In genomic region chr5:42392917-42393316, GRCh38 we compare ENCODE assay signal across 28 cellular contexts. TPM values are rescaled to one million over a fixed set of nuclear protein-coding genes. Genes with fewer than 3 reads are reported as not detected.
A peak's percentile ranks its signal among the peaks of the same experiment; 100 is the strongest.
DNase-seq lines count a peak whose midpoint lies in the region; ATAC-seq, FAIRE-seq and TF ChIP-seq lines count a peak whose summit lies in the region.
"Had no signal": no experiment of that assay in that cellular context is flagged by ENCODE, and none has a peak within 500 bp of the region (broad histone marks: within the 10 kb centered on the region; RNA-seq: fewer than 3 reads in every experiment).

No MANE protein-coding gene starts in this region.

- H3K4me1 ChIP-seq in A549, result no peaks in the 10 kb centered on the region
- H3K4me1 ChIP-seq in K562 (replicated peaks in 1 of 2; ENCODE audit: control insufficient read depth in 2 of 2, insufficient read depth in 2 of 2, low read length in 2 of 2), result no peaks in the 10 kb centered on the region
- H3K4me1 ChIP-seq: BE2C, BLaER1 had no signal

- TF ChIP-seq CTCF in A549 (IDR thresholded peaks at IDR 0.05), result no peak
- no peak for TF ChIP-seq CTCF in K562 (IDR thresholded peaks at IDR 0.05 in 2 of 3, conservative IDR thresholded peaks at IDR 0.05 in 1 of 3; ENCODE audit: insufficient read depth in 2 of 3, low read depth in 1 of 3, low read length in 3 of 3)

- H3K4me3 ChIP-seq in A549 (no peak overlapping the region), K562 (no peak overlapping the region)
- H3K4me3 ChIP-seq: BLaER1, GM12878 had no signal

- no peak overlapping the region for H3K9ac ChIP-seq in K562 (ENCODE audit: insufficient read depth in 1 of 2, low read depth in 2 of 2, low read length in 2 of 2)
- H3K9ac ChIP-seq: BLaER1 had no signal

- peak; percentile 3 for DNase-seq in activated CD4-positive, alpha-beta T cell treated with anti-CD3 and anti-CD28 coated beads, Interleukin-2, amount 10 ng/mL, durations not matched to agents 24 days and 14 days
- DNase-seq in activated CD4-positive, alpha-beta T cell treated with anti-CD3 and anti-CD28 coated beads for 36 hours, result no peak
- DNase-seq in A549 (ENCODE audit: low read depth in 1 of 2, low spot score in 1 of 2) (no peak), K562 (ENCODE audit: extremely low read depth in 1 of 4, low spot score in 3 of 4) (no peak)
- DNase-seq: ACHN; BE2C; C1 segment of cervical spinal cord; CD4-positive, alpha-beta memory T cell; CD4-positive, CD25-positive, alpha-beta regulatory T cell; CD8-positive, alpha-beta memory T cell; COR-L47; DMS 273 treated with DMSO at 0.1 percent for 48 hours; DMS153; DMS53; DMS79; DND-41; EL; GDM1 had no signal

- H3K9me3 ChIP-seq in A549 (no peaks in the 10 kb centered on the region), K562 (replicated peaks; ENCODE audit: control insufficient read depth, insufficient read depth, low read depth, low read length) (no peaks in the 10 kb centered on the region)
- H3K9me3 ChIP-seq: BE2C had no signal

- no peak for FAIRE-seq in A549 (lab: Jason Lieb, UNC)
- FAIRE-seq in K562 (lab: Jason Lieb, UNC), result no peak
- FAIRE-seq: GM12878, GM12892, GM18507 had no signal

- no peaks in the 10 kb centered on the region for H3K4me1 Mint-ChIP-seq in activated CD4-positive, alpha-beta T cell treated with anti-CD3 and anti-CD28 coated beads, Interleukin-2, amount 10 ng/mL, durations not matched to agents 24 days and 14 days
- no peaks in the 10 kb centered on the region for H3K4me1 Mint-ChIP-seq in activated CD4-positive, alpha-beta T cell treated with anti-CD3 and anti-CD28 coated beads for 36 hours
- H3K4me1 Mint-ChIP-seq: CD14-positive monocyte; CD4-positive, alpha-beta memory T cell; CD4-positive, CD25-positive, alpha-beta regulatory T cell; CD8-positive, alpha-beta memory T cell had no signal

- in situ Hi-C loops in K562 (cut with MboI), result no loop called here

- H3K4me2 ChIP-seq in A549 (no peak overlapping the region), K562 (ENCODE audit: insufficient read depth, low read length) (no peak overlapping the region)
- H3K4me2 ChIP-seq: BLaER1 had no signal

- WGBS in A549 (ENCODE audit: missing lambda C conversion rate), result 6% methylated on average over 2 of the region's 2 CpGs
- 5% methylated on average over 2 of the region's 2 CpGs for WGBS in K562 (ENCODE audit: insufficient coverage, low coverage, missing lambda C conversion rate)

- H4K20me1 ChIP-seq in K562 (replicated peaks; ENCODE audit: control insufficient read depth, insufficient read depth, low read length), result no peaks in the 10 kb centered on the region
- H4K20me1 ChIP-seq: BLaER1 had no signal

- H3K9me1 ChIP-seq in K562 (ENCODE audit: control insufficient read depth, insufficient read depth, low read length), result no peaks in the 10 kb centered on the region

- no peaks in the 10 kb centered on the region for H3K79me2 ChIP-seq in K562 (ENCODE audit: control insufficient read depth, insufficient read depth, low read length)

- no peak overlapping the region for H3K27ac Mint-ChIP-seq in activated CD4-positive, alpha-beta T cell treated with anti-CD3 and anti-CD28 coated beads, Interleukin-2, amount 10 ng/mL, durations not matched to agents 24 days and 14 days
- no peak overlapping the region for H3K27ac Mint-ChIP-seq in activated CD4-positive, alpha-beta T cell treated with anti-CD3 and anti-CD28 coated beads for 36 hours
- H3K27ac Mint-ChIP-seq: CD14-positive monocyte; CD4-positive, alpha-beta memory T cell; CD4-positive, CD25-positive, alpha-beta regulatory T cell; CD8-positive, alpha-beta memory T cell had no signal

- ATAC-seq in activated CD4-positive, alpha-beta T cell treated with anti-CD3 and anti-CD28 coated beads for 36 hours, result no peak
- no peak for ATAC-seq in A549
- no peak for ATAC-seq in K562
- ATAC-seq in HG03439 (IDR thresholded peaks at IDR 0.05; ENCODE audit: unreplicated experiment), result no peak
- ATAC-seq: GM12878 had no signal

- BruUV-seq in K562 (replicated peaks; lab: Mats Ljungman, UMichigan), result no TSS peak

- H3K27ac ChIP-seq in A549 (no peak overlapping the region), K562 (ENCODE audit: extremely low read depth, low read depth, low read length) (no peak overlapping the region)
- H3K27ac ChIP-seq: 22Rv1, BLaER1 had no signal

- H3K27me3 Mint-ChIP-seq in activated CD4-positive, alpha-beta T cell treated with anti-CD3 and anti-CD28 coated beads, Interleukin-2, amount 10 ng/mL, durations not matched to agents 24 days and 14 days, result no peaks in the 10 kb centered on the region
- H3K27me3 Mint-ChIP-seq in activated CD4-positive, alpha-beta T cell treated with anti-CD3 and anti-CD28 coated beads for 36 hours, result peaks cover 3% of the 10 kb centered on the region
- H3K27me3 Mint-ChIP-seq: CD4-positive, alpha-beta memory T cell; CD4-positive, CD25-positive, alpha-beta regulatory T cell had no signal

- TF ChIP-seq RAD21 in A549 (conservative IDR thresholded peaks at IDR 0.05 in 1 of 2, IDR thresholded peaks at IDR 0.05 in 1 of 2) (no peak), K562 (CRISPR knock-in tag; conservative IDR thresholded peaks at IDR 0.05 in 1 of 2, IDR thresholded peaks at IDR 0.05 in 1 of 2) (no peak)

- no peak for TF ChIP-seq EP300 in A549 (IDR thresholded peaks at IDR 0.05)
- TF ChIP-seq EP300 in K562 (IDR thresholded peaks at IDR 0.05; ENCODE audit: low read length), result no peak

- intact Hi-C loops in activated CD4-positive, alpha-beta T cell treated with anti-CD3 and anti-CD28 coated beads, Interleukin-2, amount 10 ng/mL, durations not matched to agents 24 days and 14 days (cut with micrococcal nuclease), result no loop called here
- intact Hi-C loops in activated CD4-positive, alpha-beta T cell treated with anti-CD3 and anti-CD28 coated beads for 36 hours (cut with DNase I, micrococcal nuclease), result no loop called here
- intact Hi-C loops in K562 (cut with micrococcal nuclease), result no loop called here

- H3K36me3 Mint-ChIP-seq in activated CD4-positive, alpha-beta T cell treated with anti-CD3 and anti-CD28 coated beads, Interleukin-2, amount 10 ng/mL, durations not matched to agents 24 days and 14 days (ENCODE audit: low read depth), result no peaks in the 10 kb centered on the region
- H3K36me3 Mint-ChIP-seq in activated CD4-positive, alpha-beta T cell treated with anti-CD3 and anti-CD28 coated beads for 36 hours (ENCODE audit: low read depth), result no peaks in the 10 kb centered on the region
- H3K36me3 Mint-ChIP-seq: CD14-positive monocyte; CD4-positive, alpha-beta memory T cell; CD4-positive, CD25-positive, alpha-beta regulatory T cell; CD8-positive, alpha-beta memory T cell had no signal

- CTCF ChIA-PET in activated CD4-positive, alpha-beta T cell treated with anti-CD3 and anti-CD28 coated beads for 36 hours (lab: Charles Lee), result interaction anchor here (0.7 kb wide), 1 partner anchor 352 kb away, joined by 3 read pairs; no protein-coding TSS in a partner anchor
- CTCF ChIA-PET in A549 (lab: Yijun Ruan, JAX), result no interaction called here
- CTCF ChIA-PET in K562 (lab: Yijun Ruan, JAX; ENCODE audit: low intra/inter-chr PET ratio), result no interaction called here

- TF ChIP-seq POLR2A in A549 (IDR thresholded peaks at IDR 0.05; ENCODE audit: low read length) (no peak), K562 (conservative IDR thresholded peaks at IDR 0.05) (no peak)

- no peaks in the 10 kb centered on the region for H3K36me3 ChIP-seq in K562 (ENCODE audit: control insufficient read depth, insufficient read depth, low read length)
- H3K36me3 ChIP-seq: BE2C, BLaER1 had no signal

- no peak overlapping the region for H3K4me3 Mint-ChIP-seq in activated CD4-positive, alpha-beta T cell treated with anti-CD3 and anti-CD28 coated beads, Interleukin-2, amount 10 ng/mL, durations not matched to agents 24 days and 14 days
- H3K4me3 Mint-ChIP-seq in activated CD4-positive, alpha-beta T cell treated with anti-CD3 and anti-CD28 coated beads for 36 hours, result no peak overlapping the region
- H3K4me3 Mint-ChIP-seq: CD14-positive monocyte; CD4-positive, alpha-beta memory T cell; CD4-positive, CD25-positive, alpha-beta regulatory T cell; CD8-positive, alpha-beta memory T cell had no signal

- H2AFZ ChIP-seq in K562 (ENCODE audit: low read depth, low read length), result no peak overlapping the region

- H3K27me3 ChIP-seq in K562 (ENCODE audit: control insufficient read depth in 2 of 2, insufficient read depth in 2 of 2, low read length in 2 of 2), result no peaks in the 10 kb centered on the region
- H3K27me3 ChIP-seq: BE2C, BLaER1 had no signal

- POLR2A ChIA-PET in activated CD4-positive, alpha-beta T cell treated with anti-CD3 and anti-CD28 coated beads for 36 hours (lab: Charles Lee), result no interaction called here
- POLR2A ChIA-PET in A549 (lab: Yijun Ruan, JAX), result no interaction called here
- POLR2A ChIA-PET in K562 (lab: Yijun Ruan, JAX), result interaction anchor here (0.5 to 0.9 kb wide), 2 partner anchors 8 to 305 kb away, joined by 3 to 4 read pairs; no protein-coding TSS in a partner anchor

- H3K9me3 Mint-ChIP-seq in activated CD4-positive, alpha-beta T cell treated with anti-CD3 and anti-CD28 coated beads, Interleukin-2, amount 10 ng/mL, durations not matched to agents 24 days and 14 days, result peaks cover 4% of the 10 kb centered on the region
- peaks cover 2% of the 10 kb centered on the region for H3K9me3 Mint-ChIP-seq in activated CD4-positive, alpha-beta T cell treated with anti-CD3 and anti-CD28 coated beads for 36 hours (ENCODE audit: low read depth)

RNA-seq across cellular contexts. Expression of gene GHR, which starts 30.3 kb away (rescaled TPM):
- not detected in 2 replicates for total RNA-seq in activated CD4-positive, alpha-beta T cell treated with anti-CD3 and anti-CD28 coated beads, Interleukin-2, amount 10 ng/mL, durations not matched to agents 24 days and 14 days
- not detected for total RNA-seq in activated CD4-positive, alpha-beta T cell treated with anti-CD3 and anti-CD28 coated beads for 36 hours
- polyA plus RNA-seq in A549 (2011; rRNA removed) (0.05 TPM in 2 replicates), A549 (2017; fragmentation: RNase III; extraction: RNeasy Plus Mini Kit Qiagen cat#74134 plus additional on column Dnase treatment) (0.03 TPM in 2 of 3 replicates, not detected in the other), K562 (2011; rRNA removed) (not detected in 2 replicates), K562 (2014; fragmentation: Illumina TruSeq; extraction: Trizol) (0.09 TPM in 1 of 2 replicates, not detected in the other), K562 (2014; fragmentation: Nextera tagmentation; extraction: Ambion mirVana) (under 1 TPM; 0.01 to 0.04 TPM), K562 (2014; rRNA removed) (not detected in 2 replicates)
- polyA plus RNA-seq in A549 (2012; cell fraction: cytosol; rRNA removed), result 0.01 TPM in 2 replicates
- polyA plus RNA-seq in A549 (2012; cell fraction: nucleus; rRNA removed), result 0.01 TPM in 1 of 2 replicates, not detected in the other
- not detected in 2 replicates for polyA minus RNA-seq in A549 (2011; rRNA and poly(A)+ RNA removed)
- not detected in 2 replicates for total RNA-seq in K562 (2011; cell fraction: chromatin; rRNA removed; ENCODE audit: low replicate concordance)
- total RNA-seq in K562 (2011; cell fraction: nucleolus; rRNA removed), result not detected in 2 replicates
- total RNA-seq in K562 (2011; cell fraction: nucleoplasm; rRNA removed), result not detected in 2 replicates
- total RNA-seq in K562 (2014; rRNA removed) (not detected in 2 replicates), K562 (2014; rRNA removed; fragmentation: Illumina TruSeq; extraction: Trizol) (not detected in 2 replicates), K562 (2015; rRNA removed; fragmentation: Illumina TruSeq; extraction: Trizol) (not detected in 2 replicates), K562 (2021) (0.13 TPM in 1 of 2 replicates, not detected in the other)
- polyA plus RNA-seq in K562 (2011; cell fraction: cytosol; rRNA removed), result not detected in 2 replicates
- polyA plus RNA-seq in K562 (2011; cell fraction: nucleus; rRNA removed), result not detected in 2 replicates
- polyA plus RNA-seq in K562 (2012), result not detected in 2 replicates
- not detected in 2 replicates for polyA minus RNA-seq in K562 (2011; rRNA and poly(A)+ RNA removed)
- not detected in 2 replicates for polyA minus RNA-seq in K562 (2011; cell fraction: cytosol; rRNA and poly(A)+ RNA removed)
- not detected in 2 replicates for polyA minus RNA-seq in K562 (2011; cell fraction: nucleus; rRNA and poly(A)+ RNA removed)
- total RNA-seq: A673; CD4-positive, alpha-beta memory T cell; CD4-positive, CD25-positive, alpha-beta regulatory T cell; CD8-positive, alpha-beta memory T cell; Daoy; G401 had no signal
- polyA plus RNA-seq: CD14-positive monocyte; CD4-positive, alpha-beta memory T cell; CD4-positive, CD25-positive, alpha-beta regulatory T cell; CD8-positive, alpha-beta memory T cell had no signal
